In genomic region chr16:29812754-29813643, GRCh38 we compare ENCODE assay signal across 7 cellular contexts. TPM values are rescaled to one million over a fixed set of nuclear protein-coding genes. Genes with fewer than 3 reads are reported as not detected.
A peak's percentile ranks its signal among the peaks of the same experiment; 100 is the strongest.
DNase-seq lines count a peak whose midpoint lies in the region; ATAC-seq, FAIRE-seq and TF ChIP-seq lines count a peak whose summit lies in the region.
"Had no signal": no experiment of that assay in that cellular context is flagged by ENCODE, and none has a peak within 500 bp of the region (broad histone marks: within the 10 kb centered on the region; RNA-seq: fewer than 3 reads in every experiment).

No MANE protein-coding gene starts in this region.

- H3K27ac ChIP-seq in A549: peak overlapping the region in 1 of 2 experiments; percentile 88; a peak in 2 of 6 replicates

- peaks cover 55% of the 10 kb centered on the region for H3K4me1 ChIP-seq in A549

- H3K27me3 Mint-ChIP-seq in T-cell: peaks cover 0 to 2% of the 10 kb centered on the region in 2 donors

- no peaks in the 10 kb centered on the region for H3K9me3 Mint-ChIP-seq in T-cell

- peaks cover 14% of the 10 kb centered on the region for H3K36me3 Mint-ChIP-seq in T-cell

- no peak for TF ChIP-seq POLR2A in A549 (IDR thresholded peaks at IDR 0.05; ENCODE audit: low read length)

- no peak for TF ChIP-seq EP300 in A549 (IDR thresholded peaks at IDR 0.05)

- peaks cover 5% of the 10 kb centered on the region for H3K36me3 ChIP-seq in kidney epithelial cell (ENCODE audit: control insufficient read depth, insufficient read depth, low read length)

- H3K4me2 ChIP-seq in A549: peak overlapping the region; percentile 94

- peaks cover 62 to 79% (median 64%) of the 10 kb centered on the region in 3 donors for H3K4me1 Mint-ChIP-seq in T-cell

- no peak for TF ChIP-seq RAD21 in A549 (conservative IDR thresholded peaks at IDR 0.05 in 1 of 2, IDR thresholded peaks at IDR 0.05 in 1 of 2)

- no peaks in the 10 kb centered on the region for H3K9me3 ChIP-seq in A549

- ATAC-seq in A549: no peak
- ATAC-seq in T-cell (replicated peaks in 1 of 4): no peak
- no peak for ATAC-seq in GM19397 (IDR thresholded peaks at IDR 0.05; ENCODE audit: unreplicated experiment)

- no peak for FAIRE-seq in A549 (lab: Jason Lieb, UNC)

- TF ChIP-seq CTCF in A549 (IDR thresholded peaks at IDR 0.05): no peak
- TF ChIP-seq CTCF in kidney epithelial cell (IDR thresholded peaks at IDR 0.05; ENCODE audit: insufficient read depth, low read length, poor library complexity, severe bottlenecking): no peak

- H3K4me3 ChIP-seq in A549 (no peak overlapping the region), kidney epithelial cell (ENCODE audit: low read depth, low read length) (peak overlapping the region; percentile 33)

- DNase-seq in A549 (ENCODE audit: low read depth in 1 of 2, low spot score in 1 of 2) (no peak), T-cell (no peak), kidney epithelial cell (ENCODE audit: low read depth) (no peak), NCI-H82 treated with DMSO at 0.1 percent for 48 hours (lab: John Stamatoyannopoulos, UW; ENCODE audit: unreplicated experiment) (no peak), T1000 (lab: John Stamatoyannopoulos, UW) (no peak)
- DNase-seq: EL had no signal

- POLR2A ChIA-PET in A549 (lab: Yijun Ruan, JAX) (no interaction called here), T-cell (lab: Charles Lee) (interaction anchor here in 1 of 2 donors (0.6 kb wide), 1 partner anchor 60 kb away, joined by 12 read pairs; no protein-coding TSS in a partner anchor)

- peak overlapping the region; percentile 81 to 90 (median 82) for H3K4me3 Mint-ChIP-seq in T-cell

- WGBS in A549 (ENCODE audit: missing lambda C conversion rate): 84% methylated on average over 7 of the region's 9 CpGs

- H3K27me3 ChIP-seq in kidney epithelial cell (ENCODE audit: control insufficient read depth, insufficient read depth, low read length): no peaks in the 10 kb centered on the region

- CTCF ChIA-PET in A549 (lab: Yijun Ruan, JAX): interaction anchor here (0.6 to 24.4 kb wide), 6 partner anchors 14 to 219 kb away, joined by 3 to 568 read pairs (median 4); partner anchors contain the start of gene KIF22
- CTCF ChIA-PET in T-cell (lab: Charles Lee): interaction anchor here in 1 of 2 donors (0.7 kb wide), 1 partner anchor 14 kb away, joined by 3 read pairs; no protein-coding TSS in a partner anchor

- peak overlapping the region; percentile 55 to 71 for H3K27ac Mint-ChIP-seq in T-cell

TF ChIP-seq in A549, 52 proteins besides CTCF, POLR2A, EP300 and RAD21:
- no peak for TF ChIP-seq MAFK (IDR thresholded peaks at IDR 0.05; ENCODE audit: partially characterized antibody)
- TF ChIP-seq NPAS2 (CRISPR knock-in tag; IDR thresholded peaks at IDR 0.05; ENCODE audit: borderline replicate concordance): no peak
- TF ChIP-seq, protein P1, sequence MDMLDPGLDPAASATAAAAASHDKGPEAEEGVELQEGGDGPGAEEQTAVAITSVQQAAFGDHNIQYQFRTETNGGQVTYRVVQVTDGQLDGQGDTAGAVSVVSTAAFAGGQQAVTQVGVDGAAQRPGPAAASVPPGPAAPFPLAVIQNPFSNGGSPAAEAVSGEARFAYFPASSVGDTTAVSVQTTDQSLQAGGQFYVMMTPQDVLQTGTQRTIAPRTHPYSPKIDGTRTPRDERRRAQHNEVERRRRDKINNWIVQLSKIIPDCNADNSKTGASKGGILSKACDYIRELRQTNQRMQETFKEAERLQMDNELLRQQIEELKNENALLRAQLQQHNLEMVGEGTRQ (IDR thresholded peaks at IDR 0.05): no peak
- TF ChIP-seq KDM5A (IDR thresholded peaks at IDR 0.05): no peak
- no peak for TF ChIP-seq ATOH8 (CRISPR knock-in tag; IDR thresholded peaks at IDR 0.05; ENCODE audit: low read depth)
- TF ChIP-seq RFX5 (IDR thresholded peaks at IDR 0.05): no peak
- no peak for TF ChIP-seq ZSCAN20 (CRISPR knock-in tag; IDR thresholded peaks at IDR 0.05)
- no peak for TF ChIP-seq CBX8 (IDR thresholded peaks at IDR 0.05)
- TF ChIP-seq ELK1 (IDR thresholded peaks at IDR 0.05; ENCODE audit: low read depth, low read length): no peak
- TF ChIP-seq, protein P2, sequence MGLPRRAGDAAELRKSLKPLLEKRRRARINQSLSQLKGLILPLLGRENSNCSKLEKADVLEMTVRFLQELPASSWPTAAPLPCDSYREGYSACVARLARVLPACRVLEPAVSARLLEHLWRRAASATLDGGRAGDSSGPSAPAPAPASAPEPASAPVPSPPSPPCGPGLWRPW (IDR thresholded peaks at IDR 0.05): no peak
- no peak for TF ChIP-seq JUNB (IDR thresholded peaks at IDR 0.05)
- no peak for TF ChIP-seq SREBF2 (IDR thresholded peaks at IDR 0.05)
- no peak for TF ChIP-seq RNF2 (IDR thresholded peaks at IDR 0.05; ENCODE audit: borderline replicate concordance, low read depth)
- TF ChIP-seq CEBPB (IDR thresholded peaks at IDR 0.05): no peak
- no peak for TF ChIP-seq HDAC2 (IDR thresholded peaks at IDR 0.05)
- no peak for TF ChIP-seq POLR2AphosphoS2 (conservative IDR thresholded peaks at IDR 0.05; ENCODE audit: low read length)
- no peak for TF ChIP-seq ZC3H11A (IDR thresholded peaks at IDR 0.05)

RNA-seq across cellular contexts. Expression of gene PRRT2, which starts 1.0 kb away (rescaled TPM):
- polyA plus RNA-seq in A549 (2011; rRNA removed) (0.25 and 0.34 TPM in 2 replicates), A549 (2017; fragmentation: RNase III; extraction: RNeasy Plus Mini Kit Qiagen cat#74134 plus additional on column Dnase treatment) (0.34 to 0.55 TPM (median 0.44 TPM) in 3 replicates)
- 0.54 and 0.62 TPM in 2 replicates for polyA plus RNA-seq in A549 (2012; cell fraction: cytosol; rRNA removed)
- polyA plus RNA-seq in A549 (2012; cell fraction: nucleus; rRNA removed): 5.0 and 5.1 TPM in 2 replicates
- polyA minus RNA-seq in A549 (2011; rRNA and poly(A)+ RNA removed): 0.29 and 0.34 TPM in 2 replicates
- total RNA-seq in T-cell (1 to 10 TPM; 2.4 to 7.9 (median 4.4) TPM), kidney epithelial cell (0.27 and 0.29 TPM in 2 replicates)

RNA-seq across cellular contexts. Expression of gene PAGR1, which starts 3.0 kb away (rescaled TPM):
- polyA plus RNA-seq in A549 (2011; rRNA removed): 18.9 and 26.7 TPM in 2 replicates
- polyA plus RNA-seq in A549 (2012; cell fraction: cytosol; rRNA removed): 43.8 and 50.3 TPM in 2 replicates
- 25.9 and 29.0 TPM in 2 replicates for polyA plus RNA-seq in A549 (2012; cell fraction: nucleus; rRNA removed)
- 41.0 to 44.5 TPM (median 43.1 TPM) in 3 replicates for polyA plus RNA-seq in A549 (2017; fragmentation: RNase III; extraction: RNeasy Plus Mini Kit Qiagen cat#74134 plus additional on column Dnase treatment)
- polyA minus RNA-seq in A549 (2011; rRNA and poly(A)+ RNA removed): 4.3 and 5.9 TPM in 2 replicates
- total RNA-seq in T-cell: 10 to 100 TPM; 16.0 to 47.2 (median 40.6) TPM
- 40.1 and 53.9 TPM in 2 replicates for total RNA-seq in kidney epithelial cell

RNA-seq across cellular contexts. Expression of gene MAZ, which starts 6.7 kb away (rescaled TPM):
- 79.6 and 99.7 TPM in 2 replicates for polyA plus RNA-seq in A549 (2011; rRNA removed)
- polyA plus RNA-seq in A549 (2012; cell fraction: cytosol; rRNA removed): 192 and 249 TPM in 2 replicates
- polyA plus RNA-seq in A549 (2012; cell fraction: nucleus; rRNA removed): 213 and 345 TPM in 2 replicates
- 216 to 231 TPM (median 221 TPM) in 3 replicates for polyA plus RNA-seq in A549 (2017; fragmentation: RNase III; extraction: RNeasy Plus Mini Kit Qiagen cat#74134 plus additional on column Dnase treatment)
- polyA minus RNA-seq in A549 (2011; rRNA and poly(A)+ RNA removed): 200 and 239 TPM in 2 replicates
- total RNA-seq in T-cell: 100 to 1,000 TPM; 240 to 326 (median 305) TPM
- 164 and 200 TPM in 2 replicates for total RNA-seq in kidney epithelial cell

RNA-seq across cellular contexts. Expression of gene MVP, which starts 7.3 kb away (rescaled TPM):
- polyA plus RNA-seq in A549 (2011; rRNA removed) (73.3 and 87.7 TPM in 2 replicates), A549 (2017; fragmentation: RNase III; extraction: RNeasy Plus Mini Kit Qiagen cat#74134 plus additional on column Dnase treatment) (86.2 to 109 TPM (median 106 TPM) in 3 replicates)
- 50.3 and 58.7 TPM in 2 replicates for polyA plus RNA-seq in A549 (2012; cell fraction: cytosol; rRNA removed)
- 188 and 201 TPM in 2 replicates for polyA plus RNA-seq in A549 (2012; cell fraction: nucleus; rRNA removed)
- 325 and 351 TPM in 2 replicates for polyA minus RNA-seq in A549 (2011; rRNA and poly(A)+ RNA removed)
- total RNA-seq in T-cell (100 to 1,000 TPM; 140 to 173 (median 158) TPM), kidney epithelial cell (194 and 209 TPM in 2 replicates)

RNA-seq across cellular contexts. Expression of gene KIF22, which starts 22.4 kb away (rescaled TPM):
- polyA plus RNA-seq in A549 (2011; rRNA removed): 64.3 and 85.9 TPM in 2 replicates
- polyA plus RNA-seq in A549 (2012; cell fraction: cytosol; rRNA removed): 131 and 139 TPM in 2 replicates
- polyA plus RNA-seq in A549 (2012; cell fraction: nucleus; rRNA removed): 316 and 319 TPM in 2 replicates
- polyA plus RNA-seq in A549 (2017; fragmentation: RNase III; extraction: RNeasy Plus Mini Kit Qiagen cat#74134 plus additional on column Dnase treatment): 70.0 to 73.7 TPM (median 72.6 TPM) in 3 replicates
- polyA minus RNA-seq in A549 (2011; rRNA and poly(A)+ RNA removed): 147 and 158 TPM in 2 replicates
- 10 to 100 TPM; 84.1 to 95.2 (median 84.9) TPM for total RNA-seq in T-cell
- total RNA-seq in kidney epithelial cell: 24.2 and 27.5 TPM in 2 replicates
